23 cellular contexts compared by ENCODE assay signal in genomic region chr6:53476979-53477378, GRCh38.
"Had no signal": no experiment of that assay in that cellular context is flagged by ENCODE, and none has a peak within 500 bp of the region (broad histone marks: within the 10 kb centered on the region; RNA-seq: fewer than 3 reads in every experiment).

No MANE protein-coding gene starts in this region.

- H3K36me3 ChIP-seq: ascending aorta, Peyer's patch, SJSA1 had no signal

- H3K4me1 Mint-ChIP-seq: brain; central memory CD8-positive, alpha-beta T cell had no signal

- H3K4me3 Mint-ChIP-seq: activated CD8-positive, alpha-beta T cell treated with anti-CD3 and anti-CD28 coated beads for 36 hours; activated naive CD8-positive, alpha-beta T cell treated with anti-CD3 and anti-CD28 coated beads, Interleukin-2, amount 10 ng/mL, durations not matched to agents 7 days and 5 days; activated T-cell treated with anti-CD3 and anti-CD28 coated beads, Interleukin-2, amount 50 U/mL, for 72 hours; brain; central memory CD8-positive, alpha-beta T cell; T-helper 1 cell treated with Interleukin-12 subunit alpha and Interleukin-12 subunit beta and Interleukin-4 antibody, amounts not matched to agents 30 μg/mL and 1 μg/mL, for 36 hours had no signal

- DNase-seq: activated CD4-positive, alpha-beta T cell treated with anti-CD3 and anti-CD28 coated beads for 4 hours; activated CD8-positive, alpha-beta memory T cell treated with anti-CD3 and anti-CD28 coated beads, Interleukin-2, amount 50 U/mL, for 4 hours; activated CD8-positive, alpha-beta T cell treated with anti-CD3 and anti-CD28 coated beads for 36 hours; activated naive CD4-positive, alpha-beta T cell treated with anti-CD3 and anti-CD28 coated beads, Interleukin-2, amount 50 U/mL, for 16 hours; activated naive CD8-positive, alpha-beta T cell treated with anti-CD3 and anti-CD28 coated beads, Interleukin-2, amount 10 ng/mL, durations not matched to agents 7 days and 5 days; activated T-cell treated with anti-CD3 and anti-CD28 coated beads, Interleukin-2, amount 50 U/mL, for 72 hours; amniotic stem cell; NCI-H1048; NCI-H146; NCI-H187 treated with DMSO at 0.1 percent for 48 hours; NCI-H2081 treated with DMSO at 0.1 percent for 48 hours; NCI-H2171; NCI-H2227 treated with DMSO at 0.1 percent for 48 hours; NCI-H510A; Peyer's patch; SHP77 had no signal

- H3K27me3 ChIP-seq: ascending aorta, Peyer's patch, SJSA1 had no signal

- H3K27ac Mint-ChIP-seq: activated CD8-positive, alpha-beta T cell treated with anti-CD3 and anti-CD28 coated beads for 36 hours; activated naive CD8-positive, alpha-beta T cell treated with anti-CD3 and anti-CD28 coated beads, Interleukin-2, amount 10 ng/mL, durations not matched to agents 7 days and 5 days; activated T-cell treated with anti-CD3 and anti-CD28 coated beads, Interleukin-2, amount 50 U/mL, for 72 hours; brain; T-helper 1 cell treated with Interleukin-12 subunit alpha and Interleukin-12 subunit beta and Interleukin-4 antibody, amounts not matched to agents 30 μg/mL and 1 μg/mL, for 36 hours had no signal

- H3K9me3 Mint-ChIP-seq: activated CD8-positive, alpha-beta T cell treated with anti-CD3 and anti-CD28 coated beads for 36 hours; activated naive CD8-positive, alpha-beta T cell treated with anti-CD3 and anti-CD28 coated beads, Interleukin-2, amount 10 ng/mL, durations not matched to agents 7 days and 5 days; activated T-cell treated with anti-CD3 and anti-CD28 coated beads, Interleukin-2, amount 50 U/mL, for 72 hours; brain; central memory CD8-positive, alpha-beta T cell; T-helper 1 cell treated with Interleukin-12 subunit alpha and Interleukin-12 subunit beta and Interleukin-4 antibody, amounts not matched to agents 30 μg/mL and 1 μg/mL, for 36 hours had no signal

- H3K9me3 ChIP-seq: ascending aorta, Peyer's patch, SJSA1 had no signal

- ATAC-seq: activated CD4-positive, CD25-positive, alpha-beta regulatory T cell treated with anti-CD3 and anti-CD28 coated beads, Interleukin-2, amount 50 U/mL, for 24 hours; activated CD8-positive, alpha-beta T cell treated with anti-CD3 and anti-CD28 coated beads for 36 hours; activated T-cell treated with anti-CD3 and anti-CD28 coated beads, Interleukin-2, amount 50 U/mL, for 72 hours; SK-N-SH treated with all-trans-retinoic acid at 6 μM for 48 hours had no signal

- H3K4me3 ChIP-seq: ascending aorta, Peyer's patch, SJSA1 had no signal

- H3K27me3 Mint-ChIP-seq: activated CD8-positive, alpha-beta T cell treated with anti-CD3 and anti-CD28 coated beads for 36 hours had no signal

- H3K4me1 ChIP-seq: ascending aorta, Peyer's patch, SJSA1 had no signal

- H3K36me3 Mint-ChIP-seq: activated naive CD8-positive, alpha-beta T cell treated with anti-CD3 and anti-CD28 coated beads, Interleukin-2, amount 10 ng/mL, durations not matched to agents 7 days and 5 days; brain had no signal
